Comparison of ENCODE assay signal across 9 cellular contexts in the genomic region with DNA sequence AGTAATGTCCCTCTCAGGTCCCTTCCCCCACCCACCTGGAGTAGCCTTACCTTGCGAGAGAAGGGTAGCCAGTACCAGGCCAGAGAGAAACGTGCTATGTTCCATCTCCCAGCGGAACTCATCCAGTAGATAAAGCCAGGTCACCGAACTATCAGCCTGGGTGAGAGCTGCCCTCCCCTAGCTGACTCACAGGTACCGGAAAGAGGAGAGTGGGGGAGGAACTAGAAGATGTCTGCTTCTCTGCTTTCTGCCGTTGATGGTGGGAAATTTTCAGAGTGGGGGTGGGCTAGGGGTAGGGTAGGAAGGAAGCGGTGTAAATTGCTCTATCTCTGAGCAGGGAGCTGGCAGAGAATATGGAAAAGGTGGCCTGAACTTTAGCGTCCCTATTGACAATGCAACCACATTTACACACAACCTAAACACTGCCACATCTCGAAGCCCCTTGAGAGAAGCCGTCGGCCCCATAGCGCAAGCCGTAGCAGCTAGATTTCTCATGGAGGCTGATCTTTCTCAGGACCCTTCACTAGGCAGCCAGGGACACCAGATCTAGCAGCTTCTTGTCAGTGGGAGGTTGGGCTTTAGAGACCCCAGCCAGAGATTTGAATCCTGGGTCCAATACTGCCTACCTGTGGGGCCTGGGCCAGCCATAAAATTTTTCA. TPM values are rescaled to one million over a fixed set of nuclear protein-coding genes. Genes with fewer than 3 reads are reported as not detected.
DNase-seq lines count a peak whose midpoint lies in the region; ATAC-seq and TF ChIP-seq lines count a peak whose summit lies in the region.
"Had no signal": no experiment of that assay in that cellular context is flagged by ENCODE, and none has a peak within 500 bp of the region (broad histone marks: within the 10 kb centered on the region; RNA-seq: fewer than 3 reads in every experiment).

A gene (minus strand): TSS at position 203 of the 659 bp plus-strand sequence. CDS start 98 bp downstream, at position 105.

- H4K20me1 ChIP-seq in OCI-LY1 (ENCODE audit: insufficient read depth, low read length), result no peaks in the 10 kb centered on the region

- H2AFZ ChIP-seq in OCI-LY1 (ENCODE audit: low read length), result no peak within 1 kb of the TSS

- H3K36me3 Mint-ChIP-seq in immature natural killer cell, result peaks cover 0 to 11% (median 5%) of the 10 kb centered on the region in 3 donors

- ATAC-seq in HG02884 (IDR thresholded peaks at IDR 0.05; ENCODE audit: unreplicated experiment) (no peak), GM18502 (IDR thresholded peaks at IDR 0.05; ENCODE audit: poor library complexity, unreplicated experiment) (no peak)

- peak within 1 kb of the TSS; percentile 75 for H3K27ac ChIP-seq in OCI-LY1 (ENCODE audit: low read depth, low read length, poor library complexity, severe bottlenecking)

- no peaks in the 10 kb centered on the region for H3K27me3 ChIP-seq in OCI-LY1 (ENCODE audit: insufficient read depth, low read length)

- no peaks in the 10 kb centered on the region for H3K36me3 ChIP-seq in OCI-LY1 (ENCODE audit: insufficient read depth, low read length)

- H3F3A ChIP-seq in OCI-LY1 (ENCODE audit: insufficient read depth, low read length), result no peaks in the 10 kb centered on the region

- H3K27ac Mint-ChIP-seq in immature natural killer cell, result peak within 1 kb of the TSS in 5 of 6 donors; percentile 80 to 100 (median 97)

- peak within 1 kb of the TSS; percentile 47 for H3K4me3 ChIP-seq in OCI-LY1 (ENCODE audit: low read depth, low read length, poor library complexity, severe bottlenecking)

- peaks cover 4 to 19% (median 5%) of the 10 kb centered on the region in 3 donors for H3K27me3 Mint-ChIP-seq in immature natural killer cell (ENCODE audit: low read depth in 3 of 3)

- TF ChIP-seq CTCF in OCI-LY1 (IDR thresholded peaks at IDR 0.05; ENCODE audit: low read length), result no peak

- H3K4me1 Mint-ChIP-seq in immature natural killer cell, result peaks cover 44 to 49% of the 10 kb centered on the region in 2 donors

- no peaks in the 10 kb centered on the region for H3K79me2 ChIP-seq in OCI-LY1 (ENCODE audit: insufficient read depth, low read length)

- H3K9me3 ChIP-seq in OCI-LY1 (ENCODE audit: low read length), result no peaks in the 10 kb centered on the region

- H3K4me2 ChIP-seq in OCI-LY1 (ENCODE audit: low read length), result peak within 1 kb of the TSS; percentile 38

- no peaks in the 10 kb centered on the region for H3K9me2 ChIP-seq in OCI-LY1 (ENCODE audit: low read depth, low read length)

- H3K9me3 Mint-ChIP-seq in immature natural killer cell, result no peaks in the 10 kb centered on the region

- peaks cover 61% of the 10 kb centered on the region for H3K4me1 ChIP-seq in OCI-LY1 (ENCODE audit: insufficient read depth, low read length, severe bottlenecking)

- DNase-seq in activated T-cell treated with anti-CD3 and anti-CD28 coated beads for 24 hours (ENCODE audit: low read depth) (peak; percentile 65), immature natural killer cell (peak in 1 of 3 donors; percentile 31), D341Med (ENCODE audit: low spot score) (no peak), HuH-7.5 (ENCODE audit: low spot score) (no peak)
- DNase-seq in stimulated activated CD8-positive, alpha-beta memory T cell treated with anti-CD3 and anti-CD28 coated beads, Interleukin-4, amount 100 ng/mL, for 24 hours (ENCODE audit: low read depth), result peak; percentile 41
- DNase-seq: midbrain had no signal

- H3K4me3 Mint-ChIP-seq in immature natural killer cell, result peak within 1 kb of the TSS in 4 of 5 donors; percentile 22 to 88 (median 58)

- H3K9ac ChIP-seq in OCI-LY1 (ENCODE audit: low read length), result peak within 1 kb of the TSS; percentile 41; the same call in 1 of the 2 replicates

RNA-seq across cellular contexts. Expression of the gene that starts here (rescaled TPM):
- polyA plus RNA-seq in immature natural killer cell, result 10 to 100 TPM; 19.8 to 97.2 (median 20.5) TPM

Comparison
In these comparisons a context has a peak if more than half of its experiments do, and no peak if none do; other contexts are left out.
1. DNase-seq: peak in activated T-cell treated with anti-CD3 and anti-CD28 coated beads for 24 hours (single experiment) and stimulated activated CD8-positive, alpha-beta memory T cell treated with anti-CD3 and anti-CD28 coated beads, Interleukin-4, amount 100 ng/mL, for 24 hours (single experiment); none in D341Med (single experiment) and HuH-7.5 (single experiment).